ENCODE assay signal across 21 cellular contexts in the genomic region with DNA sequence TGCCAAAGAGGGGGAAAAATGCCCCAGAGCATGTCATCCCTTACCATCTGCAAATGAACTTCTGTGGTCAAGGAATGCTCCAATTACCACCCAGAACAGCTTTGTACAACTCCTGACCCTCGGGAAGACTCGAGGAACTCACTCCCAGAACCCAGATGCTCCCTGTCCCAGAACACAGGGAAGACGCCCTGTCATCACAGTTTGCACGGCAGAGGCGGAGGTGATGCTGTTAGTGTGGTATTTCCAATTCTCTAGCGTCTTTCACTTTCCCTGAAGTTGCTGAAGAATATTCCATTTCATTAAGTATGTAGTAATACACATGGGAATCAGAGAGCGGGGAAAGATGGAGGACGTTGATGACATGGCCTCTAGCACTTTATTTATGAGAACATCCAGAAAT.
DNase-seq lines count a peak whose midpoint lies in the region; ATAC-seq, FAIRE-seq and TF ChIP-seq lines count a peak whose summit lies in the region.
"Had no signal": no experiment of that assay in that cellular context is flagged by ENCODE, and none has a peak within 500 bp of the region (broad histone marks: within the 10 kb centered on the region; RNA-seq: fewer than 3 reads in every experiment).

No MANE protein-coding gene starts in this region.

- FAIRE-seq in bronchial epithelial cell (lab: Jason Lieb, UNC) = peak; percentile 68
- FAIRE-seq in D721Med (lab: Jason Lieb, UNC) = no peak
- FAIRE-seq: A204.1, G401.6, GM12891, GM19239 had no signal

- intact Hi-C loops in Right ventricle myocardium superior (cut with DNase I) = no loop called here
- intact Hi-C loops in left cardiac atrium (cut with DNase I) = no loop called here

- no peaks in the 10 kb centered on the region for H3K36me3 ChIP-seq in bronchial epithelial cell (ENCODE audit: control insufficient read depth, insufficient read depth, low read length)
- H3K36me3 ChIP-seq: BE2C, BLaER1 had no signal

- H3K27me3 ChIP-seq in bronchial epithelial cell (ENCODE audit: control insufficient read depth, insufficient read depth, low read length) = no peaks in the 10 kb centered on the region
- H3K27me3 ChIP-seq: BE2C, BLaER1 had no signal

- 0 out of 2 replicates have a peak, but pooled peaks have one; percentile 0 for TF ChIP-seq CTCF in WI38 (IDR thresholded peaks at IDR 0.05; ENCODE audit: low read depth, low read length)
- TF ChIP-seq CTCF in bronchial epithelial cell (IDR thresholded peaks at IDR 0.05; ENCODE audit: insufficient read depth, low read length, severe bottlenecking) = no peak
- no peak for TF ChIP-seq CTCF in D721Med (IDR thresholded peaks at IDR 0.05; ENCODE audit: insufficient read depth, missing control alignments)

- H3K4me3 ChIP-seq in WI38 (ENCODE audit: low read depth, low read length) = no peak overlapping the region
- H3K4me3 ChIP-seq in bronchial epithelial cell (ENCODE audit: low read depth, low read length) = no peak overlapping the region
- H3K4me3 ChIP-seq: BLaER1 had no signal

- no peak for DNase-seq in Right ventricle myocardium superior
- DNase-seq in left cardiac atrium = no peak
- no peak for DNase-seq in bronchial epithelial cell (ENCODE audit: low read depth)
- no peak for DNase-seq in GM19240 (ENCODE audit: insufficient read length, low spot score)
- no peak for DNase-seq in D721Med (ENCODE audit: insufficient read length, low spot score)
- DNase-seq: 8988T; ACHN; BE2C; C1 segment of cervical spinal cord; CD4-positive, alpha-beta memory T cell; CD4-positive, CD25-positive, alpha-beta regulatory T cell; CD8-positive, alpha-beta memory T cell; COR-L47; DMS79 treated with DMSO at 0.1 percent for 48 hours; GF-D8 had no signal

- ATAC-seq in Right ventricle myocardium superior (ENCODE audit: poor library complexity) (peak; percentile 41), left cardiac atrium (no peak)
